Comparison of ENCODE assay signal across 18 cellular contexts in genomic region chr6:155311583-155311982, GRCh38. TPM values are rescaled to one million over a fixed set of nuclear protein-coding genes. Genes with fewer than 3 reads are reported as not detected.
DNase-seq lines count a peak whose midpoint lies in the region; FAIRE-seq and TF ChIP-seq lines count a peak whose summit lies in the region.
"Had no signal": no experiment of that assay in that cellular context is flagged by ENCODE, and none has a peak within 500 bp of the region (broad histone marks: within the 10 kb centered on the region; RNA-seq: fewer than 3 reads in every experiment).

No MANE protein-coding gene starts in this region.

- H3K9me2 ChIP-seq in Loucy (replicated peaks; ENCODE audit: low read depth, low read length): no peaks in the 10 kb centered on the region

- no peak for DNase-seq in T-helper 2 cell treated with Interferon-gamma antibody and Interleukin-4, amounts not matched to agents 5 μg/mL and 100 μg/mL, for 36 hours (ENCODE audit: low spot score)
- DNase-seq in T-helper 2 cell (no peak), astrocyte (ENCODE audit: low read depth) (no peak), neural crest cell (ENCODE audit: low read depth, low spot score) (no peak), DMS114 treated with DMSO at 0.1 percent for 48 hours (lab: John Stamatoyannopoulos, UW; ENCODE audit: unreplicated experiment) (no peak), kidney tubule cell (ENCODE audit: low spot score) (no peak)
- no peak for DNase-seq in activated CD4-positive, alpha-beta T cell treated with anti-CD3 and anti-CD28 coated beads for 1 hour
- DNase-seq: 8988T, C1 segment of cervical spinal cord, Caco-2, DMS53, H9, NCI-H2107, NCI-H226, PC-9 had no signal

- peaks cover 40% of the 10 kb centered on the region for H3K36me3 Mint-ChIP-seq in T-helper 2 cell treated with Interferon-gamma antibody and Interleukin-4, amounts not matched to agents 5 μg/mL and 100 μg/mL, for 36 hours (ENCODE audit: low read depth)
- H3K36me3 Mint-ChIP-seq in astrocyte (ENCODE audit: low read depth, unreplicated experiment) (peaks cover 6% of the 10 kb centered on the region), neural crest cell (ENCODE audit: low read depth) (peaks cover 8% of the 10 kb centered on the region)

- peak; percentile 29 for FAIRE-seq in astrocyte (lab: Jason Lieb, UNC)
- FAIRE-seq: GM18507 had no signal

- H3K4me2 ChIP-seq in Loucy (ENCODE audit: low read depth, low read length, poor library complexity, severe bottlenecking) (peak overlapping the region; percentile 95), astrocyte (ENCODE audit: low read length) (no peak overlapping the region)
- H3K4me2 ChIP-seq: PC-9 had no signal

- no peak overlapping the region for H3K27ac ChIP-seq in astrocyte (ENCODE audit: low read depth, low read length)

- H3K4me3 Mint-ChIP-seq in T-helper 2 cell treated with Interferon-gamma antibody and Interleukin-4, amounts not matched to agents 5 μg/mL and 100 μg/mL, for 36 hours: no peak overlapping the region
- no peak overlapping the region for H3K4me3 Mint-ChIP-seq in astrocyte (ENCODE audit: unreplicated experiment)
- H3K4me3 Mint-ChIP-seq in neural crest cell: peak overlapping the region; percentile 14
- H3K4me3 Mint-ChIP-seq: H9 had no signal

- H3F3A ChIP-seq in Loucy (ENCODE audit: low read depth): no peaks in the 10 kb centered on the region; the same call in 1 of the 2 replicates

- H3K4me1 ChIP-seq in Loucy (ENCODE audit: insufficient read depth, low read length, poor library complexity, severe bottlenecking): peaks cover 35% of the 10 kb centered on the region
- peaks cover 8% of the 10 kb centered on the region for H3K4me1 ChIP-seq in astrocyte (ENCODE audit: insufficient read depth, low read length)
- H3K4me1 ChIP-seq: Caco-2 had no signal

- no peaks in the 10 kb centered on the region for H3K9me3 ChIP-seq in Loucy (ENCODE audit: insufficient read depth, low read depth, low read length)
- H3K9me3 ChIP-seq in astrocyte (ENCODE audit: insufficient read depth, low read depth, low read length): no peaks in the 10 kb centered on the region
- H3K9me3 ChIP-seq: Caco-2 had no signal

- H3K9ac ChIP-seq in Loucy (ENCODE audit: low read depth, low read length, poor library complexity, severe bottlenecking) (no peak overlapping the region), astrocyte (ENCODE audit: low read length) (no peak overlapping the region)

- H3K4me1 Mint-ChIP-seq in T-helper 2 cell treated with Interferon-gamma antibody and Interleukin-4, amounts not matched to agents 5 μg/mL and 100 μg/mL, for 36 hours (ENCODE audit: low read depth): peaks cover 44% of the 10 kb centered on the region
- H3K4me1 Mint-ChIP-seq in astrocyte (ENCODE audit: low read depth, unreplicated experiment) (peaks cover 5% of the 10 kb centered on the region), neural crest cell (peaks cover 39% of the 10 kb centered on the region)

- H3K27me3 ChIP-seq in Loucy (ENCODE audit: insufficient read depth, low read length, poor library complexity, severe bottlenecking) (no peaks in the 10 kb centered on the region), astrocyte (ENCODE audit: insufficient read depth, low read length) (no peaks in the 10 kb centered on the region)

- H3K27me3 Mint-ChIP-seq in T-helper 2 cell treated with Interferon-gamma antibody and Interleukin-4, amounts not matched to agents 5 μg/mL and 100 μg/mL, for 36 hours (ENCODE audit: low read depth): no peaks in the 10 kb centered on the region
- H3K27me3 Mint-ChIP-seq in astrocyte (ENCODE audit: low read depth, unreplicated experiment) (no peaks in the 10 kb centered on the region), neural crest cell (ENCODE audit: low read depth) (no peaks in the 10 kb centered on the region)

- H3K4me3 ChIP-seq in Loucy (ENCODE audit: low read length, poor library complexity, severe bottlenecking): no peak overlapping the region
- H3K4me3 ChIP-seq in astrocyte (ENCODE audit: insufficient read depth, low read depth, low read length): no peak overlapping the region
- H3K4me3 ChIP-seq: PC-9 had no signal

- H3K79me2 ChIP-seq in Loucy (ENCODE audit: insufficient read depth, low read length) (peaks cover 24% of the 10 kb centered on the region), astrocyte (ENCODE audit: insufficient read depth, low read length) (peaks cover 18% of the 10 kb centered on the region)

- H3K27ac Mint-ChIP-seq in T-helper 2 cell treated with Interferon-gamma antibody and Interleukin-4, amounts not matched to agents 5 μg/mL and 100 μg/mL, for 36 hours: peak overlapping the region; percentile 17
- H3K27ac Mint-ChIP-seq in astrocyte (ENCODE audit: unreplicated experiment) (no peak overlapping the region), neural crest cell (ENCODE audit: unreplicated experiment) (no peak overlapping the region)
- H3K27ac Mint-ChIP-seq: H9 had no signal

- H4K20me1 ChIP-seq in Loucy (ENCODE audit: insufficient read depth, low read length, poor library complexity, severe bottlenecking): peaks cover 3% of the 10 kb centered on the region
- H4K20me1 ChIP-seq in astrocyte (ENCODE audit: insufficient read depth, low read length): no peaks in the 10 kb centered on the region

- H3K9me3 Mint-ChIP-seq in T-helper 2 cell treated with Interferon-gamma antibody and Interleukin-4, amounts not matched to agents 5 μg/mL and 100 μg/mL, for 36 hours: no peaks in the 10 kb centered on the region
- H3K9me3 Mint-ChIP-seq in astrocyte (ENCODE audit: unreplicated experiment): peaks cover 1% of the 10 kb centered on the region
- no peaks in the 10 kb centered on the region for H3K9me3 Mint-ChIP-seq in neural crest cell
- H3K9me3 Mint-ChIP-seq: H9 had no signal

- TF ChIP-seq CTCF in Loucy (conservative IDR thresholded peaks at IDR 0.05; ENCODE audit: low read length): no peak
- TF ChIP-seq CTCF in astrocyte (IDR thresholded peaks at IDR 0.05; ENCODE audit: insufficient read depth, low read depth, low read length): no peak
- TF ChIP-seq CTCF in neural crest cell (conservative IDR thresholded peaks at IDR 0.05): no peak

- H3K36me3 ChIP-seq in Loucy (ENCODE audit: insufficient read depth, low read length) (no peaks in the 10 kb centered on the region), astrocyte (ENCODE audit: insufficient read depth, low read length) (peaks cover 14% of the 10 kb centered on the region)

- H2AFZ ChIP-seq in Loucy (ENCODE audit: low read length): no peak overlapping the region
- no peak overlapping the region for H2AFZ ChIP-seq in astrocyte (ENCODE audit: low read depth, low read length)
- H2AFZ ChIP-seq: PC-9 had no signal

RNA-seq across cellular contexts. Expression of gene TFB1M, which starts 2.7 kb away (rescaled TPM):
- total RNA-seq in astrocyte (24.1 and 26.2 TPM in 2 replicates), neural crest cell (26.8 and 30.5 TPM in 2 replicates)

RNA-seq across cellular contexts. Expression of gene CLDN20, which starts 47.8 kb away (rescaled TPM):
- total RNA-seq in astrocyte (not detected in 2 replicates), neural crest cell (not detected in 2 replicates)
- total RNA-seq: Caco-2, H9, HT-29, PC-9 had no signal
